ENCODE assay signal across 18 cellular contexts in the genomic region with DNA sequence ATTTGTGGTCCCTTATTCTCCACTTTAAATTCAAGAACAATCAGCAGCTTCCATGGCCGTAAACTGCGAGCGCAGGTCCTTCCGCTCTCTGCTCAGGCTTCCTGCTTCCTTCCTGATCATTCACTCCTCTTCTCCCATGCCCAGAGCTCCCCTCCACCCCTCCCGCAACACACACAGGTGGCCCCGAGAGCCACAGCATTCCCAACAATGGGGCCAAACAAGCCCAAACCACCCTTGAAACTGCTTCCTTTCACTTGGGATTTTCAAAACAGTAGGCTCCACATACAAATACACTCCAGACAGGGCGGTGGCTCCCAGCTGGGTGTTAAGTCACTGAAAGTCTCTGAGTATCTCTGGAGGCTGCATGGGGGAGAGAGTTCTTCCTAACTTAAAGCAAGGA. TPM values are rescaled to one million over a fixed set of nuclear protein-coding genes. Genes with fewer than 3 reads are reported as not detected.
DNase-seq lines count a peak whose midpoint lies in the region; ATAC-seq and TF ChIP-seq lines count a peak whose summit lies in the region.
"Had no signal": no experiment of that assay in that cellular context is flagged by ENCODE, and none has a peak within 500 bp of the region (broad histone marks: within the 10 kb centered on the region; RNA-seq: fewer than 3 reads in every experiment).

No MANE protein-coding gene starts in this region.

- intact Hi-C loops in CD8-positive, alpha-beta T cell (cut with DNase I, micrococcal nuclease): no loop called here

- peak overlapping the region; percentile 39 for H3K27ac Mint-ChIP-seq in CD8-positive, alpha-beta T cell
- peak overlapping the region; percentile 55 for H3K27ac Mint-ChIP-seq in nephron progenitor cell

- H3K4me1 ChIP-seq in CD8-positive, alpha-beta T cell (ENCODE audit: insufficient read depth, low read length): no peaks in the 10 kb centered on the region
- H3K4me1 ChIP-seq in gastroesophageal sphincter: no peaks in the 10 kb centered on the region
- H3K4me1 ChIP-seq: testis had no signal

- POLR2A ChIA-PET in CD8-positive, alpha-beta T cell (lab: Charles Lee): no interaction called here

- H3K4me1 Mint-ChIP-seq in CD8-positive, alpha-beta T cell (ENCODE audit: low read depth): peaks cover 12% of the 10 kb centered on the region
- H3K4me1 Mint-ChIP-seq in nephron progenitor cell: peaks cover 7% of the 10 kb centered on the region

- peaks cover 5% of the 10 kb centered on the region for H3K36me3 Mint-ChIP-seq in CD8-positive, alpha-beta T cell
- H3K36me3 Mint-ChIP-seq in nephron progenitor cell (ENCODE audit: low read depth): peaks cover 4% of the 10 kb centered on the region
- H3K36me3 Mint-ChIP-seq: activated naive CD4-positive, alpha-beta T cell treated with anti-CD3 and anti-CD28 coated beads, Interleukin-2, amount 50 U/mL, for 72 hours had no signal

- H3K4me3 ChIP-seq in CD8-positive, alpha-beta T cell (ENCODE audit: low read depth, low read length): no peak overlapping the region
- no peak overlapping the region for H3K4me3 ChIP-seq in gastroesophageal sphincter
- H3K4me3 ChIP-seq: testis had no signal

- H3K27ac ChIP-seq in CD8-positive, alpha-beta T cell (ENCODE audit: low read depth, low read length): no peak overlapping the region
- H3K27ac ChIP-seq in gastroesophageal sphincter: peak overlapping the region in 1 of 4 donors; percentile 0
- H3K27ac ChIP-seq: neutrophil, testis had no signal

- no peak for TF ChIP-seq CTCF in CD8-positive, alpha-beta T cell (IDR thresholded peaks at IDR 0.05)
- TF ChIP-seq CTCF in gastroesophageal sphincter (IDR thresholded peaks at IDR 0.05) (no peak), nephron progenitor cell (IDR thresholded peaks at IDR 0.05) (no peak)

- CTCF ChIA-PET in CD8-positive, alpha-beta T cell (lab: Charles Lee): no interaction called here

- no peaks in the 10 kb centered on the region for H3K9me3 Mint-ChIP-seq in CD8-positive, alpha-beta T cell
- H3K9me3 Mint-ChIP-seq in nephron progenitor cell: no peaks in the 10 kb centered on the region
- H3K9me3 Mint-ChIP-seq: activated naive CD4-positive, alpha-beta T cell treated with anti-CD3 and anti-CD28 coated beads, Interleukin-2, amount 50 U/mL, for 72 hours had no signal

- no peaks in the 10 kb centered on the region for H3K36me3 ChIP-seq in CD8-positive, alpha-beta T cell (ENCODE audit: insufficient read depth, low read length)
- no peaks in the 10 kb centered on the region for H3K36me3 ChIP-seq in gastroesophageal sphincter
- H3K36me3 ChIP-seq: neutrophil had no signal

- ATAC-seq in CD8-positive, alpha-beta T cell: no peak
- peak; percentile 48 for ATAC-seq in gastroesophageal sphincter
- ATAC-seq in GM18909 (IDR thresholded peaks at IDR 0.05; ENCODE audit: poor library complexity, unreplicated experiment): no peak
- ATAC-seq: activated naive CD4-positive, alpha-beta T cell treated with anti-CD3 and anti-CD28 coated beads, Interleukin-2, amount 50 U/mL, for 72 hours had no signal

- H3K27me3 Mint-ChIP-seq in CD8-positive, alpha-beta T cell (ENCODE audit: low read depth): no peaks in the 10 kb centered on the region
- H3K27me3 Mint-ChIP-seq in nephron progenitor cell (ENCODE audit: low read depth, poor library complexity): peaks cover 43% of the 10 kb centered on the region

- no peak overlapping the region for H3K4me3 Mint-ChIP-seq in CD8-positive, alpha-beta T cell
- peak overlapping the region; percentile 43 for H3K4me3 Mint-ChIP-seq in nephron progenitor cell

- DNase-seq in CD8-positive, alpha-beta T cell: no peak
- DNase-seq in NCI-H2227 (lab: John Stamatoyannopoulos, UW; ENCODE audit: unreplicated experiment) (peak; percentile 56), nephron progenitor cell (no peak), NCI-H524 (lab: John Stamatoyannopoulos, UW) (no peak), NCI-H1930 (lab: John Stamatoyannopoulos, UW) (no peak)
- no peak for DNase-seq in stimulated activated CD4-positive, alpha-beta T cell treated with anti-CD3 and anti-CD28 coated beads, Interleukin-4, amount 100 ng/mL, for 24 hours
- DNase-seq: activated CD4-positive, alpha-beta T cell treated with anti-CD3 and anti-CD28 coated beads for 1 hour; effector CD4-positive, alpha-beta T cell; GOT3; NCI-H1694; NCI-H446; SHP77; stimulated activated CD4-positive, alpha-beta T cell treated with anti-CD3 and anti-CD28 coated beads, Interleukin-1b, Interleukin-23, amount 100 ng/mL, for 48 hours; testis had no signal

- 97 to 100% methylated on average over 1 to 7 of the region's 7 CpGs for WGBS in gastroesophageal sphincter (ENCODE audit: low coverage in 1 of 2), 2 donors

- no peak for TF ChIP-seq POLR2A in gastroesophageal sphincter (IDR thresholded peaks at IDR 0.05)

- H3K27me3 ChIP-seq in CD8-positive, alpha-beta T cell (ENCODE audit: insufficient read depth, low read length): no peaks in the 10 kb centered on the region
- H3K27me3 ChIP-seq in gastroesophageal sphincter: peaks cover 12% of the 10 kb centered on the region
- H3K27me3 ChIP-seq: testis had no signal

- no peaks in the 10 kb centered on the region for H3K9me3 ChIP-seq in CD8-positive, alpha-beta T cell (ENCODE audit: low read length)
- no peaks in the 10 kb centered on the region for H3K9me3 ChIP-seq in gastroesophageal sphincter
- H3K9me3 ChIP-seq: neutrophil, testis had no signal

- TF ChIP-seq EP300 in gastroesophageal sphincter (IDR thresholded peaks at IDR 0.05): no peak

RNA-seq across cellular contexts. Expression of gene FAM89A, which starts 11.4 kb away (rescaled TPM):
- total RNA-seq in CD8-positive, alpha-beta T cell: 1 to 10 TPM; 1.4 to 2.1 TPM
- 10 to 100 TPM in 1 of 4 donors, 1 to 10 TPM in 3; 2.5 to 11.6 (median 7.7) TPM for total RNA-seq in gastroesophageal sphincter

RNA-seq across cellular contexts. Expression of gene ARV1, which starts 49.8 kb away (rescaled TPM):
- 1 to 10 TPM; 1.4 to 1.5 TPM for total RNA-seq in CD8-positive, alpha-beta T cell
- 10 to 100 TPM; 10.5 to 37.4 (median 20.5) TPM for total RNA-seq in gastroesophageal sphincter

RNA-seq across cellular contexts. Expression of gene TTC13, which starts 50.0 kb away (rescaled TPM):
- total RNA-seq in CD8-positive, alpha-beta T cell: 10 to 100 TPM; 15.2 to 19.3 TPM
- total RNA-seq in gastroesophageal sphincter: 10 to 100 TPM in 3 of 4 donors, 1 to 10 TPM in 1; 9.6 to 24.4 (median 13.7) TPM

Comparison
In these comparisons a context has a peak if more than half of its experiments do, and no peak if none do; other contexts are left out.
1. RNA of gene ARV1, which starts 49.8 kb away (total RNA-seq): 10.5 to 37.4 TPM in gastroesophageal sphincter; 1.4 to 1.5 TPM in CD8-positive, alpha-beta T cell; every median in the first group is over 4 times any median in the second.